In the genomic region with DNA sequence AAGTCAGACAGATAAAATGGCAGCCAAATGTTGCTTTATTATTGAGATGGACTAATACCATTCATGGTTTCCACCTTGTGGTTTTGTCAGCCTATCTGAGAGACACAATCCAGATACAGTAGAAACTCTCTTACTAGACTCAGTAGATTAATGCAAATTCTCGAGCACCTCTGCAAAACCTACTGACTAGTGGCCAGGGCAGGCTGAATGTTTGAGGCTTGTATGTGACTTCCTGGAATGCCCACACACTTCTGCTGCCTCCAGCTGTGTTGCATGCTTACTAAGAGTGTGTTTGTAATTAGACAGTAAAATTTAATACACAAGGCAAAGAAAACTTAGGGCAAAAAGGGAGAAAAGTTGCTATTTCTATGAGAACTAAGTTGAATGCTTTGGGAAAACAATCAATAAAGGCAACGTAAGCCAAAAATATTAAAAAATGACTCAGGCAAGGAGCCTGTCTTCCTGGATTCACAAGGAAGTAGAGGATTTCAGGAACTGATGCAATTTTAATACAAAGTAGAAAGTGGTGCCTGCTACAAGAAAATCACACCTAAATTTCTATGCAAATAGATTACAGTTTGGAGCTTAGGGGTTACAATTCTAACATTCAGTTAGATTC, we compare ENCODE assay signal across 10 cellular contexts. TPM values are rescaled to one million over a fixed set of nuclear protein-coding genes. Genes with fewer than 3 reads are reported as not detected.
DNase-seq lines count a peak whose midpoint lies in the region; ATAC-seq and TF ChIP-seq lines count a peak whose summit lies in the region.
"Had no signal": no experiment of that assay in that cellular context is flagged by ENCODE, and none has a peak within 500 bp of the region (broad histone marks: within the 10 kb centered on the region; RNA-seq: fewer than 3 reads in every experiment).

No MANE protein-coding gene starts in this region.

- H3K36me3 ChIP-seq in esophagus muscularis mucosa = no peaks in the 10 kb centered on the region
- H3K36me3 ChIP-seq: upper lobe of left lung had no signal

- no peak for TF ChIP-seq POLR2A in esophagus muscularis mucosa (IDR thresholded peaks at IDR 0.05; ENCODE audit: low read depth)

- peaks cover 10% of the 10 kb centered on the region for H3K27me3 Mint-ChIP-seq in activated CD8-positive, alpha-beta T cell treated with anti-CD3 and anti-CD28 coated beads, Interleukin-2, amount 10 ng/mL, durations not matched to agents 7 days and 5 days (ENCODE audit: low read depth)

- H3K4me3 ChIP-seq in cardiac fibroblast (replicated peaks in 1 of 2; ENCODE audit: low read depth in 2 of 2, low read length in 2 of 2) (no peak overlapping the region), esophagus muscularis mucosa (no peak overlapping the region)
- H3K4me3 ChIP-seq: upper lobe of left lung had no signal

- no peaks in the 10 kb centered on the region for H3K9me3 ChIP-seq in esophagus muscularis mucosa
- H3K9me3 ChIP-seq: upper lobe of left lung had no signal

- no peak overlapping the region for H3K4me3 Mint-ChIP-seq in activated CD8-positive, alpha-beta T cell treated with anti-CD3 and anti-CD28 coated beads, Interleukin-2, amount 10 ng/mL, durations not matched to agents 7 days and 5 days

- no peak for TF ChIP-seq EP300 in esophagus muscularis mucosa (IDR thresholded peaks at IDR 0.05)

- no peak overlapping the region for H3K27ac ChIP-seq in esophagus muscularis mucosa (replicated peaks in 1 of 4)
- H3K27ac ChIP-seq: upper lobe of left lung had no signal

- peaks cover 11% of the 10 kb centered on the region for H3K4me1 Mint-ChIP-seq in activated CD8-positive, alpha-beta T cell treated with anti-CD3 and anti-CD28 coated beads, Interleukin-2, amount 10 ng/mL, durations not matched to agents 7 days and 5 days (ENCODE audit: low read depth)

- no peak for TF ChIP-seq CTCF in cardiac fibroblast (IDR thresholded peaks at IDR 0.05; ENCODE audit: low read depth, low read length)
- TF ChIP-seq CTCF in esophagus muscularis mucosa (IDR thresholded peaks at IDR 0.05) = no peak

- H3K4me1 ChIP-seq in esophagus muscularis mucosa = peaks cover 0 to 12% (median 6%) of the 10 kb centered on the region in 4 donors

- ATAC-seq in GM21367 (IDR thresholded peaks at IDR 0.05; ENCODE audit: unreplicated experiment) = peak; percentile 87
- ATAC-seq in HG03378 (IDR thresholded peaks at IDR 0.05; ENCODE audit: unreplicated experiment) = peak; percentile 94
- ATAC-seq in activated CD8-positive, alpha-beta T cell treated with anti-CD3 and anti-CD28 coated beads, Interleukin-2, amount 10 ng/mL, durations not matched to agents 7 days and 5 days = no peak

- no peaks in the 10 kb centered on the region for H3K9me3 Mint-ChIP-seq in activated CD8-positive, alpha-beta T cell treated with anti-CD3 and anti-CD28 coated beads, Interleukin-2, amount 10 ng/mL, durations not matched to agents 7 days and 5 days (ENCODE audit: insufficient read depth)

- POLR2A ChIA-PET in activated CD8-positive, alpha-beta T cell treated with anti-CD3 and anti-CD28 coated beads, Interleukin-2, amount 10 ng/mL, durations not matched to agents 7 days and 5 days (lab: Charles Lee) = no interaction called here

- intact Hi-C loops in esophagus muscularis mucosa (cut with DNase I) = loop anchor here (5.0 kb wide), 1 partner anchor 1860 kb away; the partner anchor contains the start of gene GABRB2

- 42% methylated on average over 2 of the region's 2 CpGs for WGBS in esophagus muscularis mucosa

- no peak overlapping the region for H3K27ac Mint-ChIP-seq in activated CD8-positive, alpha-beta T cell treated with anti-CD3 and anti-CD28 coated beads, Interleukin-2, amount 10 ng/mL, durations not matched to agents 7 days and 5 days

- DNase-seq in GF-D8 (lab: John Stamatoyannopoulos, UW) = peak; percentile 62
- peak; percentile 21 to 44 for DNase-seq in cardiac fibroblast (ENCODE audit: low read depth in 2 of 2)
- DNase-seq in activated CD8-positive, alpha-beta T cell treated with anti-CD3 and anti-CD28 coated beads, Interleukin-2, amount 10 ng/mL, durations not matched to agents 7 days and 5 days = no peak
- no peak for DNase-seq in NCI-H146 treated with DMSO at 0.1 percent for 48 hours (lab: John Stamatoyannopoulos, UW; ENCODE audit: unreplicated experiment)
- DNase-seq in esophagus muscularis mucosa (ENCODE audit: extremely low spot score) = no peak
- no peak for DNase-seq in activated CD4-positive, alpha-beta T cell treated with anti-CD3 and anti-CD28 coated beads, Interleukin-2, amount 50 U/mL, for 48 hours
- DNase-seq: SIG-M5, upper lobe of left lung had no signal

- CTCF ChIA-PET in activated CD8-positive, alpha-beta T cell treated with anti-CD3 and anti-CD28 coated beads, Interleukin-2, amount 10 ng/mL, durations not matched to agents 7 days and 5 days (lab: Charles Lee) = interaction anchor here (0.8 to 4.0 kb wide), 6 partner anchors 10 to 101 kb away, joined by 3 to 25 read pairs (median 12); no protein-coding TSS in a partner anchor

- no peaks in the 10 kb centered on the region for H3K27me3 ChIP-seq in esophagus muscularis mucosa
- H3K27me3 ChIP-seq: upper lobe of left lung had no signal

- H3K36me3 Mint-ChIP-seq in activated CD8-positive, alpha-beta T cell treated with anti-CD3 and anti-CD28 coated beads, Interleukin-2, amount 10 ng/mL, durations not matched to agents 7 days and 5 days (ENCODE audit: low read depth) = no peaks in the 10 kb centered on the region

RNA-seq across cellular contexts. Expression of gene CCNG1, which starts 30.3 kb away (rescaled TPM):
- 100 to 1,000 TPM; 129 to 143 TPM for total RNA-seq in activated CD8-positive, alpha-beta T cell treated with anti-CD3 and anti-CD28 coated beads, Interleukin-2, amount 10 ng/mL, durations not matched to agents 7 days and 5 days
- 100 to 1,000 TPM in 3 of 4 donors, 10 to 100 TPM in 1; 99.1 to 179 (median 138) TPM for total RNA-seq in esophagus muscularis mucosa

RNA-seq across cellular contexts. Expression of gene NUDCD2, which starts 52.8 kb away (rescaled TPM):
- total RNA-seq in activated CD8-positive, alpha-beta T cell treated with anti-CD3 and anti-CD28 coated beads, Interleukin-2, amount 10 ng/mL, durations not matched to agents 7 days and 5 days = 10 to 100 TPM; 37.3 to 43.4 TPM
- total RNA-seq in esophagus muscularis mucosa = 10 to 100 TPM in 1 of 4 donors, 1 to 10 TPM in 3; 7.6 to 12.5 (median 9.7) TPM

RNA-seq across cellular contexts. Expression of gene HMMR, which starts 53.3 kb away (rescaled TPM):
- 10 to 100 TPM; 85.8 to 87.7 TPM for total RNA-seq in activated CD8-positive, alpha-beta T cell treated with anti-CD3 and anti-CD28 coated beads, Interleukin-2, amount 10 ng/mL, durations not matched to agents 7 days and 5 days
- total RNA-seq in esophagus muscularis mucosa = under 1 TPM in 3 of 4 donors, not detected in 1; 0.17 to 0.57 (median 0.26) TPM

Comparison
In these comparisons a context has a peak if more than half of its experiments do, and no peak if none do; other contexts are left out.
1. DNase-seq: peak in GF-D8 (single experiment) and cardiac fibroblast (2 of 2); none in activated CD8-positive, alpha-beta T cell treated with anti-CD3 and anti-CD28 coated beads, Interleukin-2, amount 10 ng/mL, durations not matched to agents 7 days and 5 days (single experiment), NCI-H146 treated with DMSO at 0.1 percent for 48 hours (single experiment), esophagus muscularis mucosa (single experiment) and activated CD4-positive, alpha-beta T cell treated with anti-CD3 and anti-CD28 coated beads, Interleukin-2, amount 50 U/mL, for 48 hours (0 of 2).
2. RNA of gene HMMR, which starts 53.3 kb away (total RNA-seq): 85.8 to 87.7 TPM in activated CD8-positive, alpha-beta T cell treated with anti-CD3 and anti-CD28 coated beads, Interleukin-2, amount 10 ng/mL, durations not matched to agents 7 days and 5 days; 0.17 to 0.57 TPM in esophagus muscularis mucosa; every median in the first group is over 10 times any median in the second.